8 cellular contexts compared by ENCODE assay signal in the genomic region with DNA sequence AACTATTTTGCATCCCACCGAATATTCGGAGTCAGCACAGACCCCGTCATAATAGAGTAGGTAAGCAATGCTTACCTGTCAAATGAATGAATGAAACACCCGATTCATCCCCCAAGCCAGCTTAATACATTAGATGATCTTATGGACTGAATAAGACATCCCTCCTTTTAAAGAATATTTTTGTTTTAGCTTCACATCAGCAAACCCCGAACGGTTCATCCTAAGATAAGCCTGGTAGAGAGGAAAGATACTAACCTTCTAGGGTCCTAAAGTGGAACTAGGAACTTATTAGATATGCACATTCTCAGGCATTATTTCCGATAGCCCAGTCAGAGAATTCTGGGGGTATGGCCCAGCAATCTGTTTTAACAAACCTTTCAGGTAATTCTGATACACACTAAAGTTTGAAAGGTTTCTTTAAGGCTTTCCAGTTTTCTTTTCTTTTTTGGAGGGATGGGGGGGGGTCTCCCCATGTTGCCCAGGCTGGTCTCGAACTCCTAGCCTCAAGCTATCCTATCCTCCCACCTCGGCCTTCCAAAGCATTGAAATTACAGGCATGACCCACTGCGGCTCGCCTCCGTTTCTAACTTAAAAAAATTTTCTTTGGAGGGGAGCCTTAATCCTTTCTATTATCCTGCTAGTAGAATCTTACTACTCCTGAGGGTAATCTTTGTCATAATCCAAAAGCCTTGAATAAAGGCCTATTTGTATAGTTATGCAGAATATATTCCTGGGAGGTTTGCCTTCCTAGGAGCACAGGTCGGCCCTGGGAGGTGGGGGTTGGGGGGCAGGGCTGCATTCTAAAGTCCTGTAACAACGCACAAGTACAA. TPM values are rescaled to one million over a fixed set of nuclear protein-coding genes. Genes with fewer than 3 reads are reported as not detected.
DNase-seq lines count a peak whose midpoint lies in the region; ATAC-seq and TF ChIP-seq lines count a peak whose summit lies in the region.

No MANE protein-coding gene starts in this region.

- H3K4me3 ChIP-seq in AG10803 (ENCODE audit: low read length) = peak overlapping the region; percentile 70
- peak overlapping the region; percentile 94 for H3K4me3 ChIP-seq in MG63
- peak overlapping the region; percentile 63 for H3K4me3 ChIP-seq in ectodermal cell (ENCODE audit: insufficient read depth, low read depth, low read length)

- peak overlapping the region; percentile 100 for H3K27ac ChIP-seq in ectodermal cell (ENCODE audit: insufficient read depth, low read depth, low read length, poor library complexity, severe bottlenecking)

- DNase-seq in AG10803 (ENCODE audit: low read depth) (no peak), MG63 (peak; percentile 49), naive B cell (no peak), cerebellar nuclear complex (lab: John Stamatoyannopoulos, UW) (no peak)
- no peak for DNase-seq in activated CD4-positive, CD25-positive, alpha-beta regulatory T cell (lab: John Stamatoyannopoulos, UW)

- peak overlapping the region; percentile 93 to 100 (median 99) for H3K4me3 Mint-ChIP-seq in naive B cell

- no peaks in the 10 kb centered on the region for H3K9me3 Mint-ChIP-seq in naive B cell

- ATAC-seq in naive B cell (ENCODE audit: low read depth in 2 of 2) (no peak), GM18520 (IDR thresholded peaks at IDR 0.05; ENCODE audit: unreplicated experiment) (no peak), GM21423 (IDR thresholded peaks at IDR 0.05; ENCODE audit: unreplicated experiment) (no peak)

- peaks cover 17% of the 10 kb centered on the region for H3K36me3 ChIP-seq in MG63
- H3K36me3 ChIP-seq in ectodermal cell (ENCODE audit: control insufficient read depth, insufficient read depth, low read length) = no peaks in the 10 kb centered on the region

- TF ChIP-seq CTCF in AG10803 (conservative IDR thresholded peaks at IDR 0.05; ENCODE audit: low read length) = no peak

- H3K27me3 ChIP-seq in MG63 (no peaks in the 10 kb centered on the region), ectodermal cell (ENCODE audit: control insufficient read depth, insufficient read depth, low read length, poor library complexity, severe bottlenecking) (no peaks in the 10 kb centered on the region)

- peaks cover 10% of the 10 kb centered on the region for H3K4me1 ChIP-seq in ectodermal cell (ENCODE audit: control insufficient read depth, insufficient read depth, low read length)

- H3K27me3 Mint-ChIP-seq in naive B cell = no peaks in the 10 kb centered on the region

- peak overlapping the region; percentile 94 to 100 (median 98) for H3K27ac Mint-ChIP-seq in naive B cell

- H3K36me3 Mint-ChIP-seq in naive B cell = peaks cover 5% of the 10 kb centered on the region in 2 donors

- peaks cover 61 to 73% (median 72%) of the 10 kb centered on the region in 3 donors for H3K4me1 Mint-ChIP-seq in naive B cell

- H3K9me3 ChIP-seq in MG63 (no peaks in the 10 kb centered on the region), ectodermal cell (ENCODE audit: control insufficient read depth, low read length) (no peaks in the 10 kb centered on the region)

- whole genome bisulfite sequencing in ectodermal cell, 2 experiments = 42 to 43% methylated on average over 12 to 14 of the region's 14 CpGs

RNA-seq across cellular contexts. Expression of gene ACTR3, which starts 1.0 kb away (rescaled TPM):
- total RNA-seq in MG63 (2014; rRNA removed; shearing (Covaris generic); ENCODE audit: low replicate concordance) = 378 and 428 TPM in 2 replicates
- 123 TPM for polyA plus RNA-seq in ectodermal cell (2013, experiment 1 of 4)
- polyA plus RNA-seq in ectodermal cell (2013, experiment 2 of 4) = 129 TPM
- 75.9 TPM for polyA plus RNA-seq in ectodermal cell (2013, experiment 3 of 4)
- 84.9 TPM for polyA plus RNA-seq in ectodermal cell (2013, experiment 4 of 4)
- polyA plus RNA-seq in naive B cell (ENCODE audit: low read depth in 6 of 6) = 100 to 1,000 TPM; 434 to 548 (median 492) TPM
